Comparison of ENCODE assay signal across 22 cellular contexts in genomic region chrX:19541931-19542330, GRCh38. TPM values are rescaled to one million over a fixed set of nuclear protein-coding genes. Genes with fewer than 3 reads are reported as not detected.
"Had no signal": no experiment of that assay in that cellular context is flagged by ENCODE, and none has a peak within 500 bp of the region (broad histone marks: within the 10 kb centered on the region; RNA-seq: fewer than 3 reads in every experiment).

No MANE protein-coding gene starts in this region.

- H3K4me1 Mint-ChIP-seq: nephron had no signal

- H3K27me3 Mint-ChIP-seq: effector memory CD8-positive, alpha-beta T cell had no signal

- H3K27ac Mint-ChIP-seq: nephron, neural progenitor cell, type B pancreatic cell had no signal

- ATAC-seq: effector memory CD8-positive, alpha-beta T cell; left ventricle myocardium superior; lower lobe of right lung; sciatic nerve had no signal

- H3K36me3 Mint-ChIP-seq: neural progenitor cell, type B pancreatic cell had no signal

- H3K9me3 Mint-ChIP-seq: effector memory CD8-positive, alpha-beta T cell; type B pancreatic cell had no signal

- DNase-seq: colonic mucosa; effector memory CD8-positive, alpha-beta T cell; erythroblast; esophagus squamous epithelium; foreskin melanocyte; glutamatergic neuron; left ventricle myocardium superior; lower lobe of right lung; stimulated activated CD4-positive, alpha-beta T cell treated with anti-CD3 and anti-CD28 coated beads, Interleukin-12 subunit alpha, Interleukin-12 subunit beta, amount 100 ng/mL, for 4 hours; stimulated activated CD4-positive, alpha-beta T cell treated with anti-CD3 and anti-CD28 coated beads, Interleukin-1b, Interleukin-23, amount 100 ng/mL, for 48 hours; stimulated activated CD4-positive, alpha-beta T cell treated with anti-CD3 and anti-CD28 coated beads, Interleukin-4, amount 100 ng/mL, for 1 hour; stimulated activated CD8-positive, alpha-beta memory T cell treated with anti-CD3 and anti-CD28 coated beads, Interleukin-4, amount 100 ng/mL, for 48 hours; stimulated activated naive CD4-positive, alpha-beta T cell treated with Interleukin-2 at 50 U/mL for 16 hours; stomach; testis; tibial artery had no signal

- H3K4me3 Mint-ChIP-seq: nephron, neural progenitor cell, type B pancreatic cell had no signal

RNA-seq across cellular contexts. Expression of gene MAP3K15, which starts 26.6 kb away (rescaled TPM):
- total RNA-seq: esophagus squamous epithelium, left ventricle myocardium superior, right atrium auricular region, subcutaneous adipose tissue had no signal
